Comparison of ENCODE assay signal across 7 cellular contexts in genomic region chr17:81002409-81003361, GRCh38. TPM values are rescaled to one million over a fixed set of nuclear protein-coding genes. Genes with fewer than 3 reads are reported as not detected.
DNase-seq lines count a peak whose midpoint lies in the region; ATAC-seq and TF ChIP-seq lines count a peak whose summit lies in the region.

No MANE protein-coding gene starts in this region.

- H3K27ac ChIP-seq in body of pancreas: no peak overlapping the region
- H3K27ac ChIP-seq in mucosa of rectum (ENCODE audit: low read depth in 2 of 2, low read length in 2 of 2): peak overlapping the region; percentile 84

- H3K4me1 ChIP-seq in body of pancreas (peaks cover 29% of the 10 kb centered on the region), mucosa of rectum (ENCODE audit: control insufficient read depth in 2 of 2, insufficient read depth in 2 of 2, low read length in 2 of 2) (peaks cover 38 to 41% of the 10 kb centered on the region in 2 donors)

- intact Hi-C loops in body of pancreas (cut with DNase I): no loop called here

- DNase-seq in GM13976 (ENCODE audit: low spot score): peak; percentile 42
- DNase-seq in NCI-H2081 (lab: John Stamatoyannopoulos, UW): peak; percentile 41 to 73
- peak; percentile 53 to 72 (median 64) for DNase-seq in body of pancreas
- no peak for DNase-seq in activated naive CD4-positive, alpha-beta T cell treated with anti-CD3 and anti-CD28 coated beads, Interleukin-2, amount 50 U/mL, for 72 hours (ENCODE audit: low spot score in 2 of 2)

- H3K27ac Mint-ChIP-seq in activated naive CD4-positive, alpha-beta T cell treated with anti-CD3 and anti-CD28 coated beads, Interleukin-2, amount 50 U/mL, for 72 hours: no peak overlapping the region

- no peaks in the 10 kb centered on the region for H3K9me3 Mint-ChIP-seq in activated naive CD4-positive, alpha-beta T cell treated with anti-CD3 and anti-CD28 coated beads, Interleukin-2, amount 50 U/mL, for 72 hours

- WGBS in body of pancreas, 2 donors: 48 to 51% methylated on average over 20 to 21 of the region's 21 CpGs

- in situ Hi-C loops in GM13976 (cut with MboI; ENCODE audit: low sequenced_read_pairs, unreplicated experiment): no loop called here

- peak overlapping the region; percentile 41 to 58 for H3K9ac ChIP-seq in mucosa of rectum (ENCODE audit: low read depth in 1 of 2, low read length in 2 of 2)

- TF ChIP-seq CTCF in GM13976 (IDR thresholded peaks at IDR 0.05; ENCODE audit: borderline replicate concordance, control extremely low read depth, extremely low read depth, insufficient read depth, missing control alignments) (no peak), body of pancreas (IDR thresholded peaks at IDR 0.05) (no peak)

- no peaks in the 10 kb centered on the region for H3K36me3 Mint-ChIP-seq in activated naive CD4-positive, alpha-beta T cell treated with anti-CD3 and anti-CD28 coated beads, Interleukin-2, amount 50 U/mL, for 72 hours

- H3K27me3 ChIP-seq in body of pancreas: no peaks in the 10 kb centered on the region
- peaks cover 0 to 9% of the 10 kb centered on the region in 2 donors for H3K27me3 ChIP-seq in mucosa of rectum (ENCODE audit: control insufficient read depth in 2 of 2, insufficient read depth in 2 of 2, low read length in 2 of 2)

- no peak overlapping the region for H3K4me3 ChIP-seq in body of pancreas
- H3K4me3 ChIP-seq in mucosa of rectum (ENCODE audit: low read length in 2 of 2): peak overlapping the region; percentile 7 to 11

- H3K9me3 ChIP-seq in body of pancreas (no peaks in the 10 kb centered on the region), mucosa of rectum (ENCODE audit: control insufficient read depth in 2 of 2, low read length in 2 of 2) (no peaks in the 10 kb centered on the region)

- peaks cover 9 to 17% of the 10 kb centered on the region in 2 donors for H3K36me3 ChIP-seq in body of pancreas (replicated peaks in 1 of 2; ENCODE audit: insufficient read depth in 1 of 2, low read depth in 2 of 2)
- peaks cover 18 to 23% of the 10 kb centered on the region in 2 donors for H3K36me3 ChIP-seq in mucosa of rectum (ENCODE audit: control insufficient read depth in 2 of 2, insufficient read depth in 2 of 2, low read length in 2 of 2)

- TF ChIP-seq POLR2A in body of pancreas (IDR thresholded peaks at IDR 0.05): no peak

- ATAC-seq in body of pancreas (peak; percentile 33), GM18868 (IDR thresholded peaks at IDR 0.05; ENCODE audit: unreplicated experiment) (no peak), GM18519 (IDR thresholded peaks at IDR 0.05; ENCODE audit: low FRiP score, unreplicated experiment) (no peak)
- no peak for ATAC-seq in activated naive CD4-positive, alpha-beta T cell treated with anti-CD3 and anti-CD28 coated beads, Interleukin-2, amount 50 U/mL, for 72 hours

RNA-seq across cellular contexts. Expression of gene CHMP6, which starts 11.0 kb away (rescaled TPM):
- total RNA-seq in body of pancreas: 10 to 100 TPM; 10.4 to 32.3 TPM
- total RNA-seq in activated naive CD4-positive, alpha-beta T cell treated with anti-CD3 and anti-CD28 coated beads, Interleukin-2, amount 50 U/mL, for 72 hours: 10 to 100 TPM in 1 of 2 donors, 1 to 10 TPM in 1; 9.7 to 18.5 TPM

RNA-seq across cellular contexts. Expression of gene BAIAP2, which starts 32.3 kb away (rescaled TPM):
- 10 to 100 TPM in 1 of 2 donors, 1 to 10 TPM in 1; 8.0 to 11.5 TPM for total RNA-seq in body of pancreas
- total RNA-seq in activated naive CD4-positive, alpha-beta T cell treated with anti-CD3 and anti-CD28 coated beads, Interleukin-2, amount 50 U/mL, for 72 hours: 10 to 100 TPM in 1 of 2 donors, 1 to 10 TPM in 1; 6.2 to 13.2 TPM

Comparison
In these comparisons a context has a peak if more than half of its experiments do, and no peak if none do; other contexts are left out.
1. DNase-seq: peak in GM13976 (single experiment), NCI-H2081 (2 of 2) and body of pancreas (4 of 4); none in activated naive CD4-positive, alpha-beta T cell treated with anti-CD3 and anti-CD28 coated beads, Interleukin-2, amount 50 U/mL, for 72 hours (0 of 2).
2. H3K27ac ChIP-seq: peak in mucosa of rectum (2 of 2); none in body of pancreas (0 of 4).
3. H3K4me3 ChIP-seq: peak in mucosa of rectum (2 of 2); none in body of pancreas (0 of 2).